ENCODE assay signal across 23 cellular contexts in genomic region chr1:89176971-89177370, GRCh38. TPM values are rescaled to one million over a fixed set of nuclear protein-coding genes. Genes with fewer than 3 reads are reported as not detected.
A peak's percentile ranks its signal among the peaks of the same experiment; 100 is the strongest.
DNase-seq lines count a peak whose midpoint lies in the region; ATAC-seq, FAIRE-seq and TF ChIP-seq lines count a peak whose summit lies in the region.
"Had no signal": no experiment of that assay in that cellular context is flagged by ENCODE, and none has a peak within 500 bp of the region (broad histone marks: within the 10 kb centered on the region; RNA-seq: fewer than 3 reads in every experiment).

No MANE protein-coding gene starts in this region.

- H3K27ac ChIP-seq in liver (ENCODE audit: low read depth in 1 of 2, low read length in 2 of 2): peak overlapping the region; percentile 74 to 87
- no peak overlapping the region for H3K27ac ChIP-seq in HepG2 (ENCODE audit: extremely low read length, insufficient read depth, low read length)
- H3K27ac ChIP-seq in right lobe of liver: peak overlapping the region; percentile 71 to 87 (median 84)
- H3K27ac ChIP-seq: A549, GM23248 had no signal

- H3K27me3 ChIP-seq in liver (ENCODE audit: control insufficient read depth in 4 of 4, insufficient read depth in 4 of 4, low read length in 3 of 4) (no peaks in the 10 kb centered on the region), HepG2 (ENCODE audit: control insufficient read depth in 1 of 2, insufficient read depth in 2 of 2, low read length in 2 of 2) (no peaks in the 10 kb centered on the region; a peak in 2 of 5 replicates), right lobe of liver (no peaks in the 10 kb centered on the region)
- H3K27me3 ChIP-seq: BE2C had no signal

- H3K4me1 ChIP-seq in liver (ENCODE audit: control insufficient read depth in 4 of 4, insufficient read depth in 4 of 4, low read length in 3 of 4): peaks cover 2 to 24% (median 8%) of the 10 kb centered on the region in 4 donors
- H3K4me1 ChIP-seq in HepG2 (ENCODE audit: insufficient read depth, low read length): no peaks in the 10 kb centered on the region
- H3K4me1 ChIP-seq in right lobe of liver: peaks cover 0 to 18% (median 2%) of the 10 kb centered on the region in 4 donors
- H3K4me1 ChIP-seq: A549, BE2C had no signal

- no peak overlapping the region for H3K4me3 ChIP-seq in liver (ENCODE audit: low read depth in 1 of 3, low read length in 3 of 3)
- H3K4me3 ChIP-seq in HepG2 (replicated peaks in 1 of 3; ENCODE audit: insufficient read depth in 1 of 3, low read depth in 2 of 3, low read length in 3 of 3): no peak overlapping the region
- no peak overlapping the region for H3K4me3 ChIP-seq in right lobe of liver
- H3K4me3 ChIP-seq: A549, GM23248 had no signal

- no peak overlapping the region for H3K4me3 Mint-ChIP-seq in glutamatergic neuron (ENCODE audit: unreplicated experiment)
- H3K4me3 Mint-ChIP-seq: CD4-positive, CD25-positive, alpha-beta regulatory T cell; H9; HFFc6 had no signal

- no peaks in the 10 kb centered on the region for H3K4me1 Mint-ChIP-seq in glutamatergic neuron (ENCODE audit: low read depth, unreplicated experiment)

- intact Hi-C loops in HepG2 (cut with micrococcal nuclease; ENCODE audit: unreplicated experiment): no loop called here
- intact Hi-C loops in right lobe of liver (cut with DNase I): no loop called here

- in situ Hi-C loops in HepG2 (cut with HindIII; ENCODE audit: extremely low pct_ligation_motif_present, low pct_unique_long_range_greater_than_20kb): no loop called here

- H3K9ac ChIP-seq in liver (ENCODE audit: low read depth in 1 of 2, low read length in 2 of 2) (no peak overlapping the region), HepG2 (ENCODE audit: insufficient read depth, low read depth, low read length) (no peak overlapping the region)
- H3K9ac ChIP-seq: GM23248 had no signal

- TF ChIP-seq POLR2A in HepG2 (IDR thresholded peaks at IDR 0.05; ENCODE audit: insufficient read depth in 1 of 2, low read depth in 2 of 2, low read length in 2 of 2): no peak
- no peak for TF ChIP-seq POLR2A in right lobe of liver (IDR thresholded peaks at IDR 0.05)

- H3K4me2 ChIP-seq in HepG2 (ENCODE audit: low read depth, low read length): no peak overlapping the region
- H3K4me2 ChIP-seq: A549 had no signal

- H3K27ac Mint-ChIP-seq in glutamatergic neuron (ENCODE audit: unreplicated experiment): no peak overlapping the region
- H3K27ac Mint-ChIP-seq: HFFc6 had no signal

- no peaks in the 10 kb centered on the region for H3K9me3 Mint-ChIP-seq in glutamatergic neuron (ENCODE audit: unreplicated experiment)
- H3K9me3 Mint-ChIP-seq: CD4-positive, CD25-positive, alpha-beta regulatory T cell had no signal

- no peaks in the 10 kb centered on the region for H3K79me2 ChIP-seq in HepG2 (ENCODE audit: insufficient read depth, low read length)

- peaks cover 2% of the 10 kb centered on the region for H3K27me3 Mint-ChIP-seq in glutamatergic neuron (ENCODE audit: unreplicated experiment)
- H3K27me3 Mint-ChIP-seq: CD4-positive, CD25-positive, alpha-beta regulatory T cell had no signal

- no peak for TF ChIP-seq EP300 in HepG2 (IDR thresholded peaks at IDR 0.05; ENCODE audit: low read depth in 2 of 2, low read length in 2 of 2)
- TF ChIP-seq EP300 in HepG2 (CRISPR knock-in tag; IDR thresholded peaks at IDR 0.05; ENCODE audit: borderline replicate concordance): no peak

- TF ChIP-seq RAD21 in liver (IDR thresholded peaks at IDR 0.05) (no peak), HepG2 (CRISPR knock-in tag; IDR thresholded peaks at IDR 0.05) (no peak)

- no TSS peak for BruUV-seq in HepG2 (replicated peaks; lab: Mats Ljungman, UMichigan)

- CTCF ChIA-PET in HepG2 (lab: Yijun Ruan, JAX; ENCODE audit: low intra/inter-chr PET ratio, low total read pairs): no interaction called here

- no peak for TF ChIP-seq CTCF in liver (IDR thresholded peaks at IDR 0.05; ENCODE audit: low read depth, low read length, missing input control)
- no peak for TF ChIP-seq CTCF in HepG2 (CRISPR knock-in tag; IDR thresholded peaks at IDR 0.05)
- TF ChIP-seq CTCF in right lobe of liver (IDR thresholded peaks at IDR 0.05): no peak
- no peak for TF ChIP-seq CTCF in glutamatergic neuron (IDR thresholded peaks at IDR 0.05; ENCODE audit: partially characterized antibody, unreplicated experiment)
- no peak for TF ChIP-seq CTCF in omental fat pad (IDR thresholded peaks at IDR 0.05)

- H3K36me3 Mint-ChIP-seq in glutamatergic neuron (ENCODE audit: unreplicated experiment): no peaks in the 10 kb centered on the region

- no peaks in the 10 kb centered on the region for H4K20me1 ChIP-seq in HepG2 (ENCODE audit: insufficient read depth, low read length)

- peaks cover 0 to 2% (median 0%) of the 10 kb centered on the region in 4 donors for H3K36me3 ChIP-seq in liver (ENCODE audit: control insufficient read depth in 4 of 4, insufficient read depth in 3 of 4, low read depth in 1 of 4, low read length in 3 of 4)
- no peaks in the 10 kb centered on the region for H3K36me3 ChIP-seq in HepG2 (replicated peaks in 1 of 2; ENCODE audit: control insufficient read depth in 1 of 2, insufficient read depth in 2 of 2, low read length in 2 of 2)
- H3K36me3 ChIP-seq in right lobe of liver: no peaks in the 10 kb centered on the region
- H3K36me3 ChIP-seq: BE2C had no signal

- no peak overlapping the region for H2AFZ ChIP-seq in HepG2 (ENCODE audit: low read length)
- H2AFZ ChIP-seq: GM23248 had no signal

- no peak for DNase-seq in HepG2 (ENCODE audit: low spot score)
- DNase-seq in NCI-H69 (lab: John Stamatoyannopoulos, UW): peak; percentile 3
- DNase-seq in right lobe of liver: no peak
- DNase-seq in glutamatergic neuron: no peak
- DNase-seq in omental fat pad (ENCODE audit: low spot score): no peak
- DNase-seq in activated CD4-positive, CD25-positive, alpha-beta regulatory T cell (lab: John Stamatoyannopoulos, UW): no peak
- DNase-seq: BE2C, GM23248, H9, HFFc6, Kasumi-1, NCI-H1092, NCI-H1436, NCI-H187 treated with DMSO at 0.1 percent for 48 hours, NCI-H2107, NCI-H748 treated with DMSO at 0.1 percent for 48 hours, SIG-M5 had no signal

- WGBS in liver: 81% methylated on average over 2 of the region's 2 CpGs
- 73% methylated on average over 2 of the region's 2 CpGs for WGBS in HepG2 (ENCODE audit: low lambda C conversion rate)
- 69% methylated on average over 2 of the region's 2 CpGs for WGBS in right lobe of liver (ENCODE audit: insufficient coverage, low coverage, low lambda C conversion rate, missing lambda C conversion rate)

- no peaks in the 10 kb centered on the region for H3K9me3 ChIP-seq in liver (ENCODE audit: control insufficient read depth in 4 of 4, low read length in 3 of 4)
- no peaks in the 10 kb centered on the region for H3K9me3 ChIP-seq in HepG2 (ENCODE audit: low read length)
- no peaks in the 10 kb centered on the region for H3K9me3 ChIP-seq in right lobe of liver
- H3K9me3 ChIP-seq: A549, BE2C had no signal

- no peak for FAIRE-seq in HepG2 (lab: Jason Lieb, UNC)
- FAIRE-seq: A549, GM12891 had no signal

- POLR2A ChIA-PET in HepG2 (lab: Yijun Ruan, JAX): no interaction called here

- ATAC-seq in HepG2 (no peak), right lobe of liver (peak in 2 of 4 donors; percentile 14 to 17), omental fat pad (ENCODE audit: low FRiP score) (no peak)
- ATAC-seq: A549, Panc1 had no signal

RNA-seq across cellular contexts. Expression of gene GBP7, which starts 1.2 kb away (rescaled TPM):
- total RNA-seq in liver (10 to 100 TPM in 1 of 2 donors, under 1 TPM in 1; 0.89 to 27.8 TPM), HepG2 (2016; rRNA removed; fragmentation: Illumina TruSeq; extraction: Trizol) (not detected in 2 replicates), right lobe of liver (10 to 100 TPM; 12.5 to 38.1 (median 23.6) TPM), glutamatergic neuron (ENCODE audit: unreplicated experiment) (not detected), omental fat pad (not detected)
- polyA plus RNA-seq in liver (10 to 100 TPM in 1 of 2 donors, 1 to 10 TPM in 1; 7.6 to 26.0 TPM), HepG2 (2011; rRNA removed) (not detected in 2 replicates)
- total RNA-seq in HepG2 (2016; cell fraction: cytosol; rRNA removed; fragmentation: Illumina TruSeq; extraction: Trizol; ENCODE audit: low read depth): not detected in 2 replicates
- total RNA-seq in HepG2 (2016; cell fraction: insoluble cytoplasmic fraction; rRNA removed; fragmentation: Illumina TruSeq; extraction: Trizol): not detected in 2 replicates
- not detected in 2 replicates for total RNA-seq in HepG2 (2016; cell fraction: membrane; rRNA removed; fragmentation: Illumina TruSeq; extraction: Trizol)
- not detected in 2 replicates for total RNA-seq in HepG2 (2016; cell fraction: nucleus; rRNA removed; fragmentation: Illumina TruSeq; extraction: Trizol)
- polyA plus RNA-seq in HepG2 (2011; cell fraction: cytosol; rRNA removed): not detected in 2 replicates
- polyA plus RNA-seq in HepG2 (2011; cell fraction: nucleus; rRNA removed): not detected in 2 replicates
- polyA plus RNA-seq in HepG2 (2012): not detected in 2 replicates
- polyA plus RNA-seq in HepG2 (2016; cell fraction: cytosol; fragmentation: Illumina TruSeq; extraction: Trizol; ENCODE audit: low read depth): not detected in 2 replicates
- polyA plus RNA-seq in HepG2 (2016; cell fraction: insoluble cytoplasmic fraction; fragmentation: Illumina TruSeq; extraction: Trizol; ENCODE audit: low read depth): not detected in 2 replicates
- polyA plus RNA-seq in HepG2 (2016; cell fraction: membrane; fragmentation: Illumina TruSeq; extraction: Trizol; ENCODE audit: low read depth): not detected in 2 replicates
- polyA plus RNA-seq in HepG2 (2016; cell fraction: nucleus; fragmentation: Illumina TruSeq; extraction: Trizol; ENCODE audit: insufficient read depth, low read depth): not detected in 2 replicates
- polyA minus RNA-seq in HepG2 (2011; rRNA and poly(A)+ RNA removed; ENCODE audit: low replicate concordance): not detected in 2 replicates
- not detected in 2 replicates for polyA minus RNA-seq in HepG2 (2011; cell fraction: cytosol; rRNA and poly(A)+ RNA removed)
- polyA minus RNA-seq in HepG2 (2011; cell fraction: nucleus; rRNA and poly(A)+ RNA removed): not detected in 2 replicates
- total RNA-seq: GM23248, H9, HFFc6, NCI-H460 had no signal
- polyA plus RNA-seq: A549, GM23248 had no signal

RNA-seq across cellular contexts. Expression of gene GBP4, which starts 21.8 kb away (rescaled TPM):
- 1 to 10 TPM; 6.8 to 8.1 TPM for total RNA-seq in liver
- 1 to 10 TPM; 4.1 to 4.8 TPM for polyA plus RNA-seq in liver
- total RNA-seq in HepG2 (2016; rRNA removed; fragmentation: Illumina TruSeq; extraction: Trizol): not detected in 2 replicates
- total RNA-seq in HepG2 (2016; cell fraction: cytosol; rRNA removed; fragmentation: Illumina TruSeq; extraction: Trizol; ENCODE audit: low read depth): not detected in 2 replicates
- total RNA-seq in HepG2 (2016; cell fraction: insoluble cytoplasmic fraction; rRNA removed; fragmentation: Illumina TruSeq; extraction: Trizol): not detected in 2 replicates
- not detected in 2 replicates for total RNA-seq in HepG2 (2016; cell fraction: membrane; rRNA removed; fragmentation: Illumina TruSeq; extraction: Trizol)
- total RNA-seq in HepG2 (2016; cell fraction: nucleus; rRNA removed; fragmentation: Illumina TruSeq; extraction: Trizol): not detected in 2 replicates
- polyA plus RNA-seq in HepG2 (2011; rRNA removed): not detected in 2 replicates
- polyA plus RNA-seq in HepG2 (2011; cell fraction: cytosol; rRNA removed): not detected in 2 replicates
- polyA plus RNA-seq in HepG2 (2011; cell fraction: nucleus; rRNA removed): not detected in 2 replicates
- not detected in 2 replicates for polyA plus RNA-seq in HepG2 (2012)
- polyA plus RNA-seq in HepG2 (2016; cell fraction: cytosol; fragmentation: Illumina TruSeq; extraction: Trizol; ENCODE audit: low read depth): 0.02 TPM in 1 of 2 replicates, not detected in the other
- polyA plus RNA-seq in HepG2 (2016; cell fraction: insoluble cytoplasmic fraction; fragmentation: Illumina TruSeq; extraction: Trizol; ENCODE audit: low read depth): not detected in 2 replicates
- polyA plus RNA-seq in HepG2 (2016; cell fraction: membrane; fragmentation: Illumina TruSeq; extraction: Trizol; ENCODE audit: low read depth): not detected in 2 replicates
- not detected in 2 replicates for polyA plus RNA-seq in HepG2 (2016; cell fraction: nucleus; fragmentation: Illumina TruSeq; extraction: Trizol; ENCODE audit: insufficient read depth, low read depth)
- polyA minus RNA-seq in HepG2 (2011; rRNA and poly(A)+ RNA removed; ENCODE audit: low replicate concordance): 0.33 TPM in 1 of 2 replicates, not detected in the other
- not detected in 2 replicates for polyA minus RNA-seq in HepG2 (2011; cell fraction: cytosol; rRNA and poly(A)+ RNA removed)
- not detected in 2 replicates for polyA minus RNA-seq in HepG2 (2011; cell fraction: nucleus; rRNA and poly(A)+ RNA removed)
- total RNA-seq in right lobe of liver: 10 to 100 TPM in 2 of 6 experiments, 1 to 10 TPM in 4; 3.9 to 12.6 (median 6.8) TPM
- not detected for total RNA-seq in glutamatergic neuron (ENCODE audit: unreplicated experiment)
- 10 to 100 TPM in 1 of 4 donors, 1 to 10 TPM in 3; 4.1 to 95.2 (median 7.5) TPM for total RNA-seq in omental fat pad
- total RNA-seq: GM23248, H9, NCI-H460 had no signal
- polyA plus RNA-seq: A549 had no signal

RNA-seq across cellular contexts. Expression of gene GBP2, which starts 51.1 kb away (rescaled TPM):
- total RNA-seq in liver (10 to 100 TPM in 1 of 2 donors, 1 to 10 TPM in 1; 7.4 to 18.2 TPM), HepG2 (2016; rRNA removed; fragmentation: Illumina TruSeq; extraction: Trizol) (5.1 and 6.6 TPM in 2 replicates), right lobe of liver (10 to 100 TPM in 5 of 6 experiments, 1 to 10 TPM in 1; 7.8 to 64.5 (median 26.8) TPM), glutamatergic neuron (ENCODE audit: unreplicated experiment) (not detected), omental fat pad (100 to 1,000 TPM in 1 of 4 donors, 10 to 100 TPM in 3; 66.9 to 126 (median 81.6) TPM)
- polyA plus RNA-seq in liver (10 to 100 TPM; 10.4 to 17.9 TPM), HepG2 (2011; rRNA removed) (6.2 and 7.3 TPM in 2 replicates)
- total RNA-seq in HepG2 (2016; cell fraction: cytosol; rRNA removed; fragmentation: Illumina TruSeq; extraction: Trizol; ENCODE audit: low read depth): 0.51 and 0.53 TPM in 2 replicates
- total RNA-seq in HepG2 (2016; cell fraction: insoluble cytoplasmic fraction; rRNA removed; fragmentation: Illumina TruSeq; extraction: Trizol): 4.8 and 7.1 TPM in 2 replicates
- total RNA-seq in HepG2 (2016; cell fraction: membrane; rRNA removed; fragmentation: Illumina TruSeq; extraction: Trizol): 0.86 and 1.2 TPM in 2 replicates
- 3.4 and 3.8 TPM in 2 replicates for total RNA-seq in HepG2 (2016; cell fraction: nucleus; rRNA removed; fragmentation: Illumina TruSeq; extraction: Trizol)
- 5.1 and 8.2 TPM in 2 replicates for polyA plus RNA-seq in HepG2 (2011; cell fraction: cytosol; rRNA removed)
- polyA plus RNA-seq in HepG2 (2011; cell fraction: nucleus; rRNA removed): 3.9 and 5.4 TPM in 2 replicates
- 11.6 and 25.8 TPM in 2 replicates for polyA plus RNA-seq in HepG2 (2012)
- 0.31 and 0.38 TPM in 2 replicates for polyA plus RNA-seq in HepG2 (2016; cell fraction: cytosol; fragmentation: Illumina TruSeq; extraction: Trizol; ENCODE audit: low read depth)
- polyA plus RNA-seq in HepG2 (2016; cell fraction: insoluble cytoplasmic fraction; fragmentation: Illumina TruSeq; extraction: Trizol; ENCODE audit: low read depth): 4.5 and 5.3 TPM in 2 replicates
- polyA plus RNA-seq in HepG2 (2016; cell fraction: membrane; fragmentation: Illumina TruSeq; extraction: Trizol; ENCODE audit: low read depth): 0.63 and 1.6 TPM in 2 replicates
- polyA plus RNA-seq in HepG2 (2016; cell fraction: nucleus; fragmentation: Illumina TruSeq; extraction: Trizol; ENCODE audit: insufficient read depth, low read depth): 3.5 and 3.7 TPM in 2 replicates
- polyA minus RNA-seq in HepG2 (2011; rRNA and poly(A)+ RNA removed; ENCODE audit: low replicate concordance): 4.0 and 4.2 TPM in 2 replicates
- 3.3 and 6.6 TPM in 2 replicates for polyA minus RNA-seq in HepG2 (2011; cell fraction: cytosol; rRNA and poly(A)+ RNA removed)
- 9.0 and 14.0 TPM in 2 replicates for polyA minus RNA-seq in HepG2 (2011; cell fraction: nucleus; rRNA and poly(A)+ RNA removed)
- total RNA-seq: H9 had no signal
